ENCODE assay signal across 1 cellular context in the genomic region with DNA sequence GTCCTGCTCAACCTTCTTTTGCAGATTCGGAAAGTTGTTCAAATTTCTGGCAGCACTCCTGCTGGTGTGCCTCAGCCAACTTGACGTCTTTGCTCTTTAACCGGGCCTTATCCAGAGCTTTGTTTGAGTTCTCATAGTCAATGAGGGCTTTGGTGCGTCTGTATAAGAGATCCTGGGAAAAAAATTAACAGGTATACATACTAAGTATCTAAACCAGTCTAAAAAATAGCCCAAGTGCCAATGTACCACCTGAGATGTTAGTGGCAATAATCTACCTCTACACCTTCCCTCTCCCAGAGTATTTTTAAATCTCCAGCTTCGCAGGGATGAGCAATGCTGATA.
TF ChIP-seq lines count a peak whose summit lies in the region.

No MANE protein-coding gene starts in this region.

TF ChIP-seq in GM23338, 12 proteins besides CTCF, POLR2A, EP300 and RAD21 (continued from another document):
- TF ChIP-seq ZNF462 (CRISPR knock-in tag; IDR thresholded peaks at IDR 0.05) (no peak), EZH2phosphoT487 (IDR thresholded peaks at IDR 0.05; ENCODE audit: unreplicated experiment) (no peak), ZNF114 (CRISPR knock-in tag; IDR thresholded peaks at IDR 0.05) (no peak), ZNF331 (CRISPR knock-in tag; IDR thresholded peaks at IDR 0.05; ENCODE audit: low read depth) (no peak), REST (IDR thresholded peaks at IDR 0.05; ENCODE audit: unreplicated experiment) (no peak), POLR2AphosphoS5 (IDR thresholded peaks at IDR 0.05; ENCODE audit: low read depth) (no peak)
- TF ChIP-seq, protein P1, sequence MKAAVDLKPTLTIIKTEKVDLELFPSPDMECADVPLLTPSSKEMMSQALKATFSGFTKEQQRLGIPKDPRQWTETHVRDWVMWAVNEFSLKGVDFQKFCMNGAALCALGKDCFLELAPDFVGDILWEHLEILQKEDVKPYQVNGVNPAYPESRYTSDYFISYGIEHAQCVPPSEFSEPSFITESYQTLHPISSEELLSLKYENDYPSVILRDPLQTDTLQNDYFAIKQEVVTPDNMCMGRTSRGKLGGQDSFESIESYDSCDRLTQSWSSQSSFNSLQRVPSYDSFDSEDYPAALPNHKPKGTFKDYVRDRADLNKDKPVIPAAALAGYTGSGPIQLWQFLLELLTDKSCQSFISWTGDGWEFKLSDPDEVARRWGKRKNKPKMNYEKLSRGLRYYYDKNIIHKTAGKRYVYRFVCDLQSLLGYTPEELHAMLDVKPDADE (IDR thresholded peaks at IDR 0.05), result no peak
